2 cellular contexts compared by ENCODE assay signal in the genomic region with DNA sequence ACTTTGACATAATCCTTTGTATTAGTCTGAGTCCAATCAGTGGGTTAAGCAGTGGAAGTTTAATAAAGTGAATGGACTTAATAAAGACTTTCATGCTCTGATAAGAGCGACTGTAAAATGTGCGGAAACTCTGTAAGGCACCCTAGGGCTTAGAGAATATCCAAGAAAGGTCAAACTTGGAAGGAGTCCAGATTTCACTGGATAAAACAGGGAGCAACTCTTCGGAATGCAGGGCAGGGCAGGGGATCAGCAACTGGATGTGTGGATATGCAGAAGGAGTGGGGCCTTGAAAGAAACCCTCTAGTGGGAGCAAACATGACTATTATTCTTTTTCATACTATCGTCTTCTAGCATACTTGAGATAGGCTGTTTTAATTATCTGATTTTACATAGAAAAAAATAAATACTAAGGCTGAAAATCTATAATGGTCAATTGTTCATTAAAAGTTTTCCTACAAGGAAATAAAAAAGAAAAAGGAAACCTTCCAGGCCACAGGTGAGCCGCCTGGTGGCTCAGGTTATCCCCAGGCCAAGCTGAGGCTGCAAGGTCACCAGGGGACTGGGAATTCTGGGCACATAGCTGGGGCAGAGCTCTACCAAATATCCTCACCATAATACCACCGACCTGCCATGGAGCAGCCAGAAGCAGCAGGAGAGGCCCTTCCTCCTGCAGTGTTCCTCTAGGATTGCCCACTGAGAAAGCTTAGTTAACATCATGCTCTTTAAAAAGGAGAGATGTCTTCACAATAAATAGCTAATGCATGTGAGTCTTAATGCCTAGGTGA.
TF ChIP-seq lines count a peak whose summit lies in the region.

No MANE protein-coding gene starts in this region.

TF ChIP-seq in A549, 52 proteins besides CTCF, POLR2A, EP300 and RAD21 (continued from another document):
- TF ChIP-seq MAZ (IDR thresholded peaks at IDR 0.05; ENCODE audit: borderline replicate concordance, low read depth, low read length): no peak
- TF ChIP-seq ATOH8 (CRISPR knock-in tag; IDR thresholded peaks at IDR 0.05; ENCODE audit: low read depth): no peak
- TF ChIP-seq NR3C1 (IDR thresholded peaks at IDR 0.05): no peak
- TF ChIP-seq PHF8 (IDR thresholded peaks at IDR 0.05; ENCODE audit: borderline replicate concordance, low read depth): no peak
- no peak for TF ChIP-seq FOSB (CRISPR knock-in tag; IDR thresholded peaks at IDR 0.05)
- TF ChIP-seq RARB (CRISPR knock-in tag; IDR thresholded peaks at IDR 0.05): no peak
- no peak for TF ChIP-seq KDM5A (IDR thresholded peaks at IDR 0.05)
- no peak for TF ChIP-seq POLR2AphosphoS2 (conservative IDR thresholded peaks at IDR 0.05; ENCODE audit: low read length)
- no peak for TF ChIP-seq KDM1A (IDR thresholded peaks at IDR 0.05; ENCODE audit: low read depth)
- TF ChIP-seq HOXB13 (CRISPR knock-in tag; IDR thresholded peaks at IDR 0.05; ENCODE audit: low read depth): no peak
- TF ChIP-seq HOXA7 (CRISPR knock-in tag; IDR thresholded peaks at IDR 0.05): no peak
- TF ChIP-seq HDAC2 (IDR thresholded peaks at IDR 0.05): no peak

TF ChIP-seq in IMR-90, 13 proteins besides CTCF, POLR2A, EP300 and RAD21 (continued from another document):
- TF ChIP-seq MXI1 (IDR thresholded peaks at IDR 0.05; ENCODE audit: borderline replicate concordance, low read depth, low read length): no peak
- TF ChIP-seq, protein P1, sequence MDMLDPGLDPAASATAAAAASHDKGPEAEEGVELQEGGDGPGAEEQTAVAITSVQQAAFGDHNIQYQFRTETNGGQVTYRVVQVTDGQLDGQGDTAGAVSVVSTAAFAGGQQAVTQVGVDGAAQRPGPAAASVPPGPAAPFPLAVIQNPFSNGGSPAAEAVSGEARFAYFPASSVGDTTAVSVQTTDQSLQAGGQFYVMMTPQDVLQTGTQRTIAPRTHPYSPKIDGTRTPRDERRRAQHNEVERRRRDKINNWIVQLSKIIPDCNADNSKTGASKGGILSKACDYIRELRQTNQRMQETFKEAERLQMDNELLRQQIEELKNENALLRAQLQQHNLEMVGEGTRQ (IDR thresholded peaks at IDR 0.05; ENCODE audit: low read depth, low read length): no peak
- no peak for TF ChIP-seq FOS (IDR thresholded peaks at IDR 0.05; ENCODE audit: low read depth, low read length)
- TF ChIP-seq BHLHE40 (IDR thresholded peaks at IDR 0.05; ENCODE audit: low read depth, low read length): no peak
- TF ChIP-seq RCOR1 (IDR thresholded peaks at IDR 0.05; ENCODE audit: insufficient replicate concordance, low read length): no peak
- TF ChIP-seq, protein P2, sequence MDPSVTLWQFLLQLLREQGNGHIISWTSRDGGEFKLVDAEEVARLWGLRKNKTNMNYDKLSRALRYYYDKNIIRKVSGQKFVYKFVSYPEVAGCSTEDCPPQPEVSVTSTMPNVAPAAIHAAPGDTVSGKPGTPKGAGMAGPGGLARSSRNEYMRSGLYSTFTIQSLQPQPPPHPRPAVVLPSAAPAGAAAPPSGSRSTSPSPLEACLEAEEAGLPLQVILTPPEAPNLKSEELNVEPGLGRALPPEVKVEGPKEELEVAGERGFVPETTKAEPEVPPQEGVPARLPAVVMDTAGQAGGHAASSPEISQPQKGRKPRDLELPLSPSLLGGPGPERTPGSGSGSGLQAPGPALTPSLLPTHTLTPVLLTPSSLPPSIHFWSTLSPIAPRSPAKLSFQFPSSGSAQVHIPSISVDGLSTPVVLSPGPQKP (IDR thresholded peaks at IDR 0.05; ENCODE audit: borderline replicate concordance, low read depth, low read length): no peak
- no peak for TF ChIP-seq CEBPB (IDR thresholded peaks at IDR 0.05; ENCODE audit: low read depth, low read length)
